In the genomic region with DNA sequence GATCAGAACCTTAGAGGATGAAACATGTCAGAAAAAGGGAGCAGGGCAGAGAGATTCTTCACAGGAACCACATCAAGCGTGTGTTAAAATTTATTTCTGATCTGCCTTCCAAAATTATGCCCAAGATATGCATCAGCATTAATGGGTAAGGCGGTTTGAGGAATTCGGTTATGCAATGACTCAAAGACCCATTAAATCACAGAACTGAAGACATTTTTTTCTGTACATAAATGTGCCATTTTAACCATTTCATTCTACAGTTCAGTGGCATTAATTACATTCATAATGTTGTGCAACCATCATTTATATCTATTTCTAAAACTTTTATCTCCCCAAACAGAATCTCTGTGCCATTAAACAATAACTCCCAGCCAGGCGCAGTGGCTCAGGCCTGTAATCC, we compare ENCODE assay signal across 12 cellular contexts. TPM values are rescaled to one million over a fixed set of nuclear protein-coding genes. Genes with fewer than 3 reads are reported as not detected.
DNase-seq lines count a peak whose midpoint lies in the region; ATAC-seq and TF ChIP-seq lines count a peak whose summit lies in the region.
"Had no signal": no experiment of that assay in that cellular context is flagged by ENCODE, and none has a peak within 500 bp of the region (broad histone marks: within the 10 kb centered on the region; RNA-seq: fewer than 3 reads in every experiment).

No MANE protein-coding gene starts in this region.

- H3K27me3 ChIP-seq in A673 (replicated peaks; ENCODE audit: insufficient read depth, low read depth, low read length, poor library complexity) (no peaks in the 10 kb centered on the region), mucosa of rectum (ENCODE audit: control insufficient read depth in 2 of 2, insufficient read depth in 2 of 2, low read length in 2 of 2) (no peaks in the 10 kb centered on the region)

- no peak overlapping the region for H3K9ac ChIP-seq in mucosa of rectum (ENCODE audit: low read depth in 1 of 2, low read length in 2 of 2)

- no peaks in the 10 kb centered on the region for H3K36me3 ChIP-seq in A673 (ENCODE audit: insufficient read depth, low read length, poor library complexity, severe bottlenecking)
- H3K36me3 ChIP-seq in mucosa of rectum (ENCODE audit: control insufficient read depth in 2 of 2, insufficient read depth in 2 of 2, low read length in 2 of 2) = no peaks in the 10 kb centered on the region

- DNase-seq in A673 (ENCODE audit: low spot score) = peak; percentile 58
- peak; percentile 65 for DNase-seq in ELR (ENCODE audit: low read depth)
- peak; percentile 79 for DNase-seq in amniotic epithelial cell (ENCODE audit: low read depth)
- DNase-seq in NCI-H69 (lab: John Stamatoyannopoulos, UW) = no peak
- no peak for DNase-seq in iPS-NIHi11 (ENCODE audit: low spot score)
- DNase-seq: effector CD4-positive, alpha-beta T cell; immature natural killer cell; NCI-H1436 treated with DMSO at 0.1 percent for 48 hours had no signal

- H3K27ac ChIP-seq in A673 (ENCODE audit: low read depth, low read length, poor library complexity, severe bottlenecking) (peak overlapping the region; percentile 33), mucosa of rectum (ENCODE audit: low read depth in 2 of 2, low read length in 2 of 2) (peak overlapping the region; percentile 61 to 77)

- TF ChIP-seq CTCF in A673 (conservative IDR thresholded peaks at IDR 0.05; ENCODE audit: low read depth, low read length) = no peak

- no peak for ATAC-seq in GM21423 (IDR thresholded peaks at IDR 0.05; ENCODE audit: unreplicated experiment)
- no peak for ATAC-seq in GM19452 (IDR thresholded peaks at IDR 0.05; ENCODE audit: unreplicated experiment)

- intact Hi-C loops in A673 (cut with micrococcal nuclease; ENCODE audit: unreplicated experiment) = no loop called here

- H3K4me3 ChIP-seq in A673 (ENCODE audit: low read depth, low read length, poor library complexity, severe bottlenecking) (no peak overlapping the region), mucosa of rectum (ENCODE audit: low read length in 2 of 2) (no peak overlapping the region)
- H3K4me3 ChIP-seq: GM12878 had no signal

- BruUV-seq in A673 (replicated peaks; lab: Mats Ljungman, UMichigan) = no TSS peak

- no peaks in the 10 kb centered on the region for H3K9me3 ChIP-seq in A673 (ENCODE audit: low read depth, low read length, poor library complexity, severe bottlenecking)
- no peaks in the 10 kb centered on the region for H3K9me3 ChIP-seq in mucosa of rectum (ENCODE audit: control insufficient read depth in 2 of 2, low read length in 2 of 2)

- peaks cover 13% of the 10 kb centered on the region for H3K4me1 ChIP-seq in A673 (ENCODE audit: insufficient read depth, low read length, poor library complexity, severe bottlenecking)
- peaks cover 9 to 17% of the 10 kb centered on the region in 2 donors for H3K4me1 ChIP-seq in mucosa of rectum (ENCODE audit: control insufficient read depth in 2 of 2, insufficient read depth in 2 of 2, low read length in 2 of 2)

- POLR2A ChIA-PET in A673 (lab: Charles Lee; ENCODE audit: low non-redundant PET) = no interaction called here

- CTCF ChIA-PET in A673 (lab: Charles Lee) = no interaction called here

RNA-seq across cellular contexts. Expression of a gene that starts 43.4 kb away (rescaled TPM):
- total RNA-seq in A673 (2021) = 21.0 and 25.0 TPM in 2 replicates

RNA-seq across cellular contexts. Expression of a gene that starts 43.6 kb away (rescaled TPM):
- 18.0 and 21.1 TPM in 2 replicates for total RNA-seq in A673 (2021)

Comparison
In these comparisons a context has a peak if more than half of its experiments do, and no peak if none do; other contexts are left out.
1. DNase-seq: peak in A673 (single experiment), ELR (single experiment) and amniotic epithelial cell (single experiment); none in NCI-H69 (single experiment) and iPS-NIHi11 (single experiment).